23 cellular contexts compared by ENCODE assay signal in the genomic region with DNA sequence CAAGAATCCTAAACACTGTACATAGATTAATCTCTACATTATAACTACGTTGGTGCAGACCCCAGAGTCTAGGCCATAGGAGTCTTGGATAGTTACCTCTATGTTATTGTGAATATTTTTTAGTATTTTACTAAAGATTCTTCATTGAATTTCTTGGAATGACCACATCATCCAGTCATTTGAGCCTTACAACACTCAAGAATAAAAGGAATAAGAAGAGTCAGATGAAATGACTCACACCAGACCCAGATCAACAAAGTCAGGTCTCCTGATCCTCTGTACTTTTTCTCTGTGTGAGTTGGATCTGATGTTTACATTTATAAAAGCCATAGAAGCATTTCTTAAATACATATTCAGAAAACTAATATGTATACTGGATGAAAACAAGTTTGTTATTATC.
A peak's percentile ranks its signal among the peaks of the same experiment; 100 is the strongest.
DNase-seq lines count a peak whose midpoint lies in the region; TF ChIP-seq lines count a peak whose summit lies in the region.
"Had no signal": no experiment of that assay in that cellular context is flagged by ENCODE, and none has a peak within 500 bp of the region (broad histone marks: within the 10 kb centered on the region; RNA-seq: fewer than 3 reads in every experiment).

No MANE protein-coding gene starts in this region.

- H3K27ac ChIP-seq in AG04450 (ENCODE audit: low read depth, low read length) (peak overlapping the region; percentile 78), RWPE1 (no peak overlapping the region)
- H3K27ac ChIP-seq: heart right ventricle, tibial artery had no signal

- H3K4me1 ChIP-seq in Caco-2: no peaks in the 10 kb centered on the region
- H3K4me1 ChIP-seq: heart right ventricle, tibial artery had no signal

- CTCF ChIA-PET in AG04450 (lab: Charles Lee) (no interaction called here), RWPE1 (lab: Yijun Ruan, JAX) (no interaction called here), Caco-2 (lab: Charles Lee) (no interaction called here)

- no peaks in the 10 kb centered on the region for H3K36me3 ChIP-seq in Caco-2 (ENCODE audit: control insufficient read depth, insufficient read depth, low read length)
- H3K36me3 ChIP-seq: heart right ventricle, tibial artery had no signal

- peaks cover 4% of the 10 kb centered on the region for H3K27me3 Mint-ChIP-seq in Caco-2 (ENCODE audit: insufficient read depth, unreplicated experiment)
- H3K27me3 Mint-ChIP-seq: activated CD4-positive, alpha-beta T cell treated with anti-CD3 and anti-CD28 coated beads, Interleukin-2, amount 10 ng/mL, durations not matched to agents 7 days and 5 days; stimulated activated memory B cell treated with anti-CD40 and anti-IgM and Interleukin-4, amounts not matched to agents 10 μg/mL and 1 μg/mL and 100 μg/mL, for 72 hours had no signal

- H3K4me1 Mint-ChIP-seq in Caco-2 (ENCODE audit: low read depth, unreplicated experiment): no peaks in the 10 kb centered on the region
- H3K4me1 Mint-ChIP-seq: activated CD4-positive, alpha-beta T cell treated with anti-CD3 and anti-CD28 coated beads, Interleukin-2, amount 10 ng/mL, durations not matched to agents 7 days and 5 days; CD4-positive, CD25-positive, alpha-beta regulatory T cell; stimulated activated memory B cell treated with anti-CD40 and anti-IgM and Interleukin-4, amounts not matched to agents 10 μg/mL and 1 μg/mL and 100 μg/mL, for 72 hours had no signal

- no TSS peak for BruUV-seq in Caco-2 (replicated peaks; lab: Mats Ljungman, UMichigan)

- intact Hi-C loops in Caco-2 (cut with micrococcal nuclease; ENCODE audit: unreplicated experiment): no loop called here

- TF ChIP-seq CTCF in AG04450 (IDR thresholded peaks at IDR 0.05; ENCODE audit: low read depth, low read length): no peak
- no peak for TF ChIP-seq CTCF in epithelial cell of esophagus (IDR thresholded peaks at IDR 0.05; ENCODE audit: insufficient read depth, low read depth, low read length, missing control alignments)
- no peak for TF ChIP-seq CTCF in RWPE1 (conservative IDR thresholded peaks at IDR 0.05; ENCODE audit: low read depth)
- no peak for TF ChIP-seq CTCF in Caco-2 (IDR thresholded peaks at IDR 0.05; ENCODE audit: insufficient read depth in 1 of 2, low read depth in 1 of 2, low read length in 1 of 2, severe bottlenecking in 1 of 2, unreplicated experiment in 1 of 2)

- no peaks in the 10 kb centered on the region for H3K36me3 Mint-ChIP-seq in Caco-2 (ENCODE audit: insufficient read depth, unreplicated experiment)
- H3K36me3 Mint-ChIP-seq: CD4-positive, CD25-positive, alpha-beta regulatory T cell; stimulated activated memory B cell treated with anti-CD40 and anti-IgM and Interleukin-4, amounts not matched to agents 10 μg/mL and 1 μg/mL and 100 μg/mL, for 72 hours had no signal

- H3K27me3 ChIP-seq in AG04450 (ENCODE audit: control insufficient read depth, insufficient read depth, low read length) (no peaks in the 10 kb centered on the region), Caco-2 (replicated peaks; ENCODE audit: control insufficient read depth, insufficient read depth, low read length) (no peaks in the 10 kb centered on the region; the same call in 1 of the 2 replicates)
- H3K27me3 ChIP-seq: heart right ventricle, tibial artery had no signal

- DNase-seq in AG04450 (ENCODE audit: low read depth, low spot score) (peak; percentile 52), NCI-H226 (peak; percentile 56), epithelial cell of esophagus (ENCODE audit: low read depth) (peak; percentile 21), kidney tubule cell (ENCODE audit: low spot score) (peak; percentile 26), RKO (ENCODE audit: low spot score) (no peak), medulla oblongata (ENCODE audit: extremely low spot score) (no peak), RWPE1 (ENCODE audit: low spot score) (no peak), Caco-2 (no peak)
- DNase-seq: activated CD4-positive, alpha-beta T cell treated with anti-CD3 and anti-CD28 coated beads, Interleukin-2, amount 10 ng/mL, durations not matched to agents 7 days and 5 days; activated CD8-positive, alpha-beta memory T cell treated with anti-CD3 and anti-CD28 coated beads, Interleukin-2, amount 50 U/mL, for 48 hours; aorta; CD4-positive, CD25-positive, alpha-beta regulatory T cell; cortex of kidney; DMS53; heart right ventricle; mesendoderm; NCI-H1436 treated with DMSO at 0.1 percent for 48 hours; NCI-H345; NK-92 treated with Interleukin-12 subunit alpha and Interleukin-12 subunit beta, amount 100 ng/mL, for 24 hours; SW 1271; tibial artery had no signal

- POLR2A ChIA-PET in AG04450 (lab: Yijun Ruan, JAX): interaction anchor here (0.6 kb wide), 1 partner anchor 385 kb away, joined by 3 read pairs; no protein-coding TSS in a partner anchor
- POLR2A ChIA-PET in RWPE1 (lab: Yijun Ruan, JAX; ENCODE audit: low non-redundant PET): no interaction called here
- POLR2A ChIA-PET in Caco-2 (lab: Charles Lee): no interaction called here

- no peaks in the 10 kb centered on the region for H3K9me3 Mint-ChIP-seq in Caco-2 (ENCODE audit: unreplicated experiment)
- H3K9me3 Mint-ChIP-seq: activated CD4-positive, alpha-beta T cell treated with anti-CD3 and anti-CD28 coated beads, Interleukin-2, amount 10 ng/mL, durations not matched to agents 7 days and 5 days; stimulated activated memory B cell treated with anti-CD40 and anti-IgM and Interleukin-4, amounts not matched to agents 10 μg/mL and 1 μg/mL and 100 μg/mL, for 72 hours had no signal

- no peak overlapping the region for H3K4me3 Mint-ChIP-seq in Caco-2 (ENCODE audit: unreplicated experiment)
- H3K4me3 Mint-ChIP-seq: activated CD4-positive, alpha-beta T cell treated with anti-CD3 and anti-CD28 coated beads, Interleukin-2, amount 10 ng/mL, durations not matched to agents 7 days and 5 days; CD4-positive, CD25-positive, alpha-beta regulatory T cell; nephron; stimulated activated memory B cell treated with anti-CD40 and anti-IgM and Interleukin-4, amounts not matched to agents 10 μg/mL and 1 μg/mL and 100 μg/mL, for 72 hours had no signal

- H3K4me3 ChIP-seq in AG04450 (ENCODE audit: low read depth, low read length): no peak overlapping the region
- no peak overlapping the region for H3K4me3 ChIP-seq in epithelial cell of esophagus (ENCODE audit: low read length)
- no peak overlapping the region for H3K4me3 ChIP-seq in Caco-2 (ENCODE audit: low read depth, low read length)
- H3K4me3 ChIP-seq: heart right ventricle, tibial artery had no signal

- H3K27ac Mint-ChIP-seq in Caco-2 (ENCODE audit: unreplicated experiment): no peak overlapping the region
- H3K27ac Mint-ChIP-seq: activated CD4-positive, alpha-beta T cell treated with anti-CD3 and anti-CD28 coated beads, Interleukin-2, amount 10 ng/mL, durations not matched to agents 7 days and 5 days; CD4-positive, CD25-positive, alpha-beta regulatory T cell; nephron; stimulated activated memory B cell treated with anti-CD40 and anti-IgM and Interleukin-4, amounts not matched to agents 10 μg/mL and 1 μg/mL and 100 μg/mL, for 72 hours had no signal

- H3K9me3 ChIP-seq in AG04450 (ENCODE audit: control insufficient read depth, insufficient read depth, low read length) (no peaks in the 10 kb centered on the region), Caco-2 (no peaks in the 10 kb centered on the region)
- H3K9me3 ChIP-seq: heart right ventricle, tibial artery had no signal

Comparison
In these comparisons a context has a peak if more than half of its experiments do, and no peak if none do; other contexts are left out.
1. DNase-seq: peak in AG04450 (single experiment), NCI-H226 (single experiment), epithelial cell of esophagus (single experiment) and kidney tubule cell (single experiment); none in RKO (single experiment), medulla oblongata (single experiment), RWPE1 (single experiment) and Caco-2 (0 of 2).